1 cellular context compared by ENCODE assay signal in the genomic region with DNA sequence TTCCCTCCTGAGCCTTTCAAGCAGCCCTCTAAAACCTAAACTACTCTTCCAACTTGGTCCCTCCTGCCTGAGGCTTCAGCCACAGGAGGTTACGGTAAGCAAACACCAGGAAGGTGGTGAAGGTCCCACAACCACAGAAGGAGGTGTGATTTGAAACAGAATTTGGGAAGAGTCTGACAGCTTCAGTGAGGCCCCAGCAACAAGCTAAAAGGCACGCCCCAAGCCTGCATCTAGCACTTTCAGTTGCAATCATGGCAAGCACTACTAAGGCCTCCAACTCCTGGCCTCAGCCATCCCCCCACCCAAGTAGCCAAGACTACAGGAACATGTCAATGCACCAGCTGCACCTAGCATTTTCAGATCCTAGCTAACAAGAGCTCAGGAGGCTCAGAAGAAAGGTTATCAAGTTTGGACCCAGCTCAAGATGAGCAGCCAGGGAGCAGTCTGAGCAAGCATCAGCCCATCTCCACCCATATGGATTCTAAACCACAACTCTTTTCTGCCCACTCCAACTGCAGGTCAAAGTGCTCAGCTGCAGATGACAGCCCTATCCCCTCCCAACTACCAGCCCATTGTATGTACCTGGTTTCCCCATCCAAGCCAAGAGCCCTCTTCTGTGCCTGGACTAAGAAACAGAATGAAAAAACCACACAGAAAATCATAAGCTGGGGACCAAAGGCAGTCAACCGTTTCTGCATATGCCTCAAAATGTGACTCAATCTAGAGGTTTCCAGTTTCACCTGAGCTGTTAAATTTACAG.
TF ChIP-seq lines count a peak whose summit lies in the region.

No MANE protein-coding gene starts in this region.

TF ChIP-seq in SK-N-SH treated with all-trans-retinoic acid at 6 μM for 48 hours, 23 proteins besides CTCF, POLR2A, EP300 and RAD21 (continued from another document):
- TF ChIP-seq CREB5 (CRISPR knock-in tag; IDR thresholded peaks at IDR 0.05; ENCODE audit: low read depth) = no peak
- no peak for TF ChIP-seq POU6F1 (CRISPR knock-in tag; IDR thresholded peaks at IDR 0.05; ENCODE audit: borderline replicate concordance, low read depth)
- no peak for TF ChIP-seq ISL1 (CRISPR knock-in tag; IDR thresholded peaks at IDR 0.05)
- TF ChIP-seq BACH2 (CRISPR knock-in tag; IDR thresholded peaks at IDR 0.05; ENCODE audit: borderline replicate concordance) = no peak
- TF ChIP-seq ESRRG (CRISPR knock-in tag; IDR thresholded peaks at IDR 0.05) = no peak
- TF ChIP-seq RARB (CRISPR knock-in tag; IDR thresholded peaks at IDR 0.05) = no peak
- TF ChIP-seq OSR1 (CRISPR knock-in tag; IDR thresholded peaks at IDR 0.05) = no peak
